ENCODE assay signal across 1 cellular context in the genomic region with DNA sequence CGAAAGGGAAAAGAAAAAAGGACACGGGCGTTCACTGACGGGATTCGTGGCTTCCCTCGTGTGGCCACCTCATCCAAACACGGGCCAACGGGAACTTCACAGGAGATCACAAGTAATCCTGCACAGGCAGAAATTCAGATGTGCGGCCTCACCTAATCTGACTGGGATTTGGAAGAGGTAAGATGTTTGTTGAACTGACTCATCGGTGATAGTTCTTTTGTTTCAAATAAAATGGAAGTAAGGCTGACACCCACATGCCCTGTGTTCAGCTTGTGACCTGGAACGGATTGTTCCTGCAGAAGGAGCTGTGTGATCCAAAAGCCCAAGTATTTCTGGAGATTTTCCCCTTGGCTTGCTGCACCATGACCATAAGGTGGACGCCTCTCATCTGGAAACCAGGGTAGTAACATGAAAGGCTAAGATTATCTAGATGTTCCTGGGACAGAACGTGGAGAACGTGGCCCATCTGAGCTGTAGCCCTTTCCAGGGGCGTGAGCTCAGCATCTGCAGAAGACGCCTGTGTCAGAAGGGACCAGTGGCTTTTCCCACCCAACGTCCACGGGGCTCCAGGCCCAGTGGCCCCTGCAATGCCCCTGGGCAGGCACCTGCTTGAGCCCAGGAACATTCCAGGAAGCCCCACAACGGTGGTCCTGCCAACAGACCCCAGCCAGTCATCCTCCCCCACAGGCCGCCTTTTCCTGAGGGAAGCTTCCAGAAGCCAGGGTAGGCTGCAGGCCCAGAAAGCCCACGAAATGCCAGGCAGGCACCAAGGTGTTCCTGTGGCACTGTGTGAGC.
TF ChIP-seq lines count a peak whose summit lies in the region.

No MANE protein-coding gene starts in this region.

TF ChIP-seq in K562, 482 proteins besides CTCF, POLR2A, EP300 and RAD21 (continued from another document):
- TF ChIP-seq THRA (IDR thresholded peaks at IDR 0.05) = no peak
- no peak for TF ChIP-seq PHTF2 (CRISPR knock-in tag; IDR thresholded peaks at IDR 0.05)
